Comparison of ENCODE assay signal across 8 cellular contexts in the genomic region with DNA sequence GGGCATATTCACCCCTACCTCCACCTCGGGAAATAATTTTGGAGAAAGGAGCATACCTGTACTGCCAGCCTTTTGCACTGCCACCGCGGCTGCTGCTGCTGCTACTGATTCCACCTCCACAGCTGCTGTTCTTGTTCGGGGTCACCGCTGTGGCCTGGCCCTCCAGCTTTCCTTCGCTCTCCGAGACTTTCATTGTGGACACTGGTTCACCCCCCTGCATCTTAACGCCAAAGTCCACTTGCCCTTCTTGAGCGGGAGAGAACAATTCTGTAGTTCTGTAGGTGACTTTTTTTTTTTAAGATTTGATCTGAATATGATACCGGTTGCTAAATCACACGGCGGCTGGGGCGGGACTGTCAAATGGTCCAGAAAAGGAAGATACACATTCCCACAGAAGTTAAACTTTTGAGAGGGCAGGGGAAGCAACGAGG. TPM values are rescaled to one million over a fixed set of nuclear protein-coding genes. Genes with fewer than 3 reads are reported as not detected.
A peak's percentile ranks its signal among the peaks of the same experiment; 100 is the strongest.
DNase-seq lines count a peak whose midpoint lies in the region; ATAC-seq, FAIRE-seq and TF ChIP-seq lines count a peak whose summit lies in the region.

No MANE protein-coding gene starts in this region.

- H3K9me3 ChIP-seq in SJCRH30 (replicated peaks) (no peaks in the 10 kb centered on the region), endothelial cell of umbilical vein (replicated peaks; ENCODE audit: control insufficient read depth, insufficient read depth, low read length) (no peaks in the 10 kb centered on the region)

- no peak for TF ChIP-seq POLR2A in endothelial cell of umbilical vein (IDR thresholded peaks at IDR 0.05; ENCODE audit: low read depth, low read length)

- H3K4me3 ChIP-seq in SJCRH30 (peak overlapping the region; percentile 93), endothelial cell of umbilical vein (replicated peaks in 1 of 3; ENCODE audit: insufficient read depth in 1 of 3, low read depth in 1 of 3, low read length in 3 of 3) (peak overlapping the region; percentile 51 to 89 (median 58))

- dilution Hi-C loops in endothelial cell of umbilical vein (cut with MboI; ENCODE audit: extremely low pct_ligation_motif_present, low sequenced_read_pairs) = no loop called here

- peak overlapping the region; percentile 76 for H2AFZ ChIP-seq in endothelial cell of umbilical vein (ENCODE audit: low read depth, low read length)

- peak overlapping the region; percentile 91 to 96 (median 95) for H3K27ac Mint-ChIP-seq in nephron

- peaks cover 30% of the 10 kb centered on the region for H3K4me1 Mint-ChIP-seq in nephron

- ATAC-seq in GM18868 (IDR thresholded peaks at IDR 0.05; ENCODE audit: unreplicated experiment) = no peak
- ATAC-seq in omental fat pad (ENCODE audit: low FRiP score) = no peak

- H3K4me1 ChIP-seq in SJCRH30 = peaks cover 4% of the 10 kb centered on the region; the same call in 1 of the 2 replicates
- H3K4me1 ChIP-seq in endothelial cell of umbilical vein (ENCODE audit: control insufficient read depth, extremely low read depth, insufficient read depth, low read length) = peaks cover 22% of the 10 kb centered on the region

- intact Hi-C loops in endothelial cell of umbilical vein (cut with micrococcal nuclease) = loop anchor here (2.0 to 5.0 kb wide), 4 partner anchors 74 to 1032 kb away; partner anchors contain the start of genes SNX4 and ZNF148

- H3K27me3 Mint-ChIP-seq in nephron (ENCODE audit: low read depth) = no peaks in the 10 kb centered on the region

- H3K27me3 ChIP-seq in SJCRH30 (no peaks in the 10 kb centered on the region), endothelial cell of umbilical vein (ENCODE audit: control insufficient read depth in 2 of 2, insufficient read depth in 2 of 2, low read length in 2 of 2) (no peaks in the 10 kb centered on the region)

- no peak for FAIRE-seq in endothelial cell of umbilical vein (lab: Jason Lieb, UNC)

- H3K36me3 Mint-ChIP-seq in nephron (ENCODE audit: low read depth) = peaks cover 5% of the 10 kb centered on the region

- no peaks in the 10 kb centered on the region for H3K36me3 ChIP-seq in SJCRH30
- H3K36me3 ChIP-seq in endothelial cell of umbilical vein (ENCODE audit: control insufficient read depth in 2 of 2, extremely low read depth in 1 of 2, insufficient read depth in 2 of 2, low read length in 2 of 2) = no peaks in the 10 kb centered on the region

- TF ChIP-seq CTCF in endothelial cell of umbilical vein (IDR thresholded peaks at IDR 0.05; ENCODE audit: extremely low read depth in 1 of 2, insufficient read depth in 1 of 2, low read depth in 1 of 2, low read length in 2 of 2) (no peak), nephron (IDR thresholded peaks at IDR 0.05; ENCODE audit: unreplicated experiment in 3 of 3) (no peak), omental fat pad (IDR thresholded peaks at IDR 0.05) (no peak)

- no peaks in the 10 kb centered on the region for H4K20me1 ChIP-seq in endothelial cell of umbilical vein (replicated peaks; ENCODE audit: control insufficient read depth, extremely low read depth, insufficient read depth, low read length)

- peaks cover 32% of the 10 kb centered on the region for H3K79me2 ChIP-seq in endothelial cell of umbilical vein (ENCODE audit: control insufficient read depth, insufficient read depth, low read length)

- H3K4me2 ChIP-seq in endothelial cell of umbilical vein (ENCODE audit: insufficient read depth, low read length) = peak overlapping the region; percentile 98

- H3K9me3 Mint-ChIP-seq in nephron = no peaks in the 10 kb centered on the region

- DNase-seq in NCI-H748 (lab: John Stamatoyannopoulos, UW; ENCODE audit: unreplicated experiment) (peak; percentile 9), NCI-H748 treated with DMSO at 0.1 percent for 48 hours (lab: John Stamatoyannopoulos, UW) (no peak), SJCRH30 (peak in 1 of 2 experiments; percentile 9), endothelial cell of umbilical vein (ENCODE audit: low read depth, low spot score) (no peak), NCI-H2196 treated with DMSO at 0.1 percent for 48 hours (lab: John Stamatoyannopoulos, UW; ENCODE audit: unreplicated experiment) (no peak), omental fat pad (ENCODE audit: low spot score) (no peak)

- POLR2A ChIA-PET in endothelial cell of umbilical vein (lab: Charles Lee) = no interaction called here

- peak overlapping the region; percentile 95 to 99 (median 98) for H3K4me3 Mint-ChIP-seq in nephron

- no peaks in the 10 kb centered on the region for H3K9me1 ChIP-seq in endothelial cell of umbilical vein (replicated peaks; ENCODE audit: control insufficient read depth, extremely low read depth, insufficient read depth, low read length)

- H3K9ac ChIP-seq in endothelial cell of umbilical vein (replicated peaks; ENCODE audit: extremely low read depth, insufficient read depth, low read length) = peak overlapping the region; percentile 90

- CTCF ChIA-PET in endothelial cell of umbilical vein (lab: Charles Lee) = interaction anchor here (0.6 to 1.2 kb wide), 2 partner anchors 9 to 32 kb away, joined by 3 to 6 read pairs; no protein-coding TSS in a partner anchor

- H3K27ac ChIP-seq in SJCRH30 (peak overlapping the region; percentile 86), endothelial cell of umbilical vein (ENCODE audit: insufficient read depth, low read depth, low read length) (peak overlapping the region; percentile 32)

- no TSS peak for BruUV-seq in endothelial cell of umbilical vein (replicated peaks; lab: Mats Ljungman, UMichigan)

TF ChIP-seq in endothelial cell of umbilical vein, 7 proteins besides CTCF, POLR2A, EP300 and RAD21:
- TF ChIP-seq JUN (IDR thresholded peaks at IDR 0.05; ENCODE audit: borderline replicate concordance, insufficient read depth, insufficient read length, low read depth) (no peak), EZH2 (IDR thresholded peaks at IDR 0.05; ENCODE audit: borderline replicate concordance, low read depth, low read length, severe bottlenecking) (no peak), GATA2 (IDR thresholded peaks at IDR 0.05; ENCODE audit: insufficient read depth, insufficient read length, low read depth, low read length) (no peak), MAX (IDR thresholded peaks at IDR 0.05; ENCODE audit: insufficient read depth, insufficient read length) (no peak), FOS (IDR thresholded peaks at IDR 0.05; ENCODE audit: borderline replicate concordance, insufficient read depth, low read length) (no peak), MYC (IDR thresholded peaks at IDR 0.05; ENCODE audit: low read depth, low read length) (no peak), POLR2AphosphoS5 (IDR thresholded peaks at IDR 0.05; ENCODE audit: insufficient read depth, low read depth, low read length) (no peak)

RNA-seq across cellular contexts. Expression of gene OSBPL11, which starts 0.7 kb away (rescaled TPM):
- total RNA-seq in SJCRH30 (2014; rRNA removed; shearing (Covaris generic)) = 13.3 and 14.4 TPM in 2 replicates
- total RNA-seq in endothelial cell of umbilical vein (14.2 and 14.4 TPM in 2 replicates), omental fat pad (10 to 100 TPM; 12.2 to 19.5 (median 18.1) TPM)
- 3.1 and 4.0 TPM in 2 replicates for polyA plus RNA-seq in endothelial cell of umbilical vein
- 5.7 and 5.9 TPM in 2 replicates for polyA plus RNA-seq in endothelial cell of umbilical vein (2011; cell fraction: cytosol; rRNA removed)
- polyA plus RNA-seq in endothelial cell of umbilical vein (2011; cell fraction: nucleus; rRNA removed) = 4.9 and 6.3 TPM in 2 replicates
- 8.6 and 13.2 TPM in 2 replicates for polyA plus RNA-seq in endothelial cell of umbilical vein (2012)
- 11.7 and 12.0 TPM in 2 replicates for polyA minus RNA-seq in endothelial cell of umbilical vein
- 8.3 TPM for polyA minus RNA-seq in endothelial cell of umbilical vein (2011; cell fraction: cytosol; rRNA and poly(A)+ RNA removed)
- 4.5 and 7.4 TPM in 2 replicates for polyA minus RNA-seq in endothelial cell of umbilical vein (2011; cell fraction: nucleus; rRNA and poly(A)+ RNA removed)
